Comparison of ENCODE assay signal across 8 cellular contexts in the genomic region with DNA sequence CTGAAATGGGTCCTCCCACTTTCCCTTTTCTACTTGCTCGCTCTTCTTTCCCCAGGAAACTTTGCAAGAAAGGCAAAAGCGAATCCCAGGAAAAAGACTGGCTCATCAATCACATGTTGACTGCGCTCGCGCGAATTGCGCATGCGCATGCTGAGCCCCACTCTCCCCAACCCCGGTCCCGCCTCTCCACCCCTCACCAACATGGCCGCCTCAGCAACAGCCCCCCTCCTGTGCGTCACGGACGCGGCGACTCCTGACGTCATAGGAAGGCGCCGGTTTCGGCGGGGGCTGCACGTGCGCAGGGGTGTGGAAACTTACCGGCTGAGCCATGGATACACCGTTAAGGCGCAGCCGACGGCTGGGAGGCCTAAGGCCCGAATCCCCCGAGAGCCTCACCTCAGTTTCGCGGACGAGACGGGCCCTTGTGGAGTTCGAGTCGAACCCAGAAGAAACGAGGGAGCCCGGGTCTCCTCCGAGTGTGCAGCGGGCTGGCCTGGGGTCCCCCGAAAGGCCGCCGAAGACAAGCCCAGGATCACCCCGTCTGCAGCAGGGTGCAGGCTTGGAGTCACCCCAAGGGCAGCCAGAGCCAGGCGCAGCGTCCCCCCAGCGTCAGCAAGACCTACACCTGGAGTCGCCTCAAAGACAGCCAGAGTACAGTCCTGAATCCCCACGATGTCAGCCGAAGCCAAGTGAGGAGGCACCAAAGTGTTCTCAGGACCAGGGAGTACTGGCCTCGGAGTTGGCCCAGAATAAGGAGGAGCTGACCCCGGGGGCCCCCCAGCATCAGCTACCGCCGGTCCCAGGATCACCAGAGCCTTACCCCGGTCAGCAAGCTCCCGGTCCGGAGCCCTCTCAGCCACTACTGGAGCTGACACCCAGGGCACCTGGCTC. TPM values are rescaled to one million over a fixed set of nuclear protein-coding genes. Genes with fewer than 3 reads are reported as not detected.
A peak's percentile ranks its signal among the peaks of the same experiment; 100 is the strongest.
DNase-seq lines count a peak whose midpoint lies in the region; ATAC-seq and TF ChIP-seq lines count a peak whose summit lies in the region.

A gene with protein sequence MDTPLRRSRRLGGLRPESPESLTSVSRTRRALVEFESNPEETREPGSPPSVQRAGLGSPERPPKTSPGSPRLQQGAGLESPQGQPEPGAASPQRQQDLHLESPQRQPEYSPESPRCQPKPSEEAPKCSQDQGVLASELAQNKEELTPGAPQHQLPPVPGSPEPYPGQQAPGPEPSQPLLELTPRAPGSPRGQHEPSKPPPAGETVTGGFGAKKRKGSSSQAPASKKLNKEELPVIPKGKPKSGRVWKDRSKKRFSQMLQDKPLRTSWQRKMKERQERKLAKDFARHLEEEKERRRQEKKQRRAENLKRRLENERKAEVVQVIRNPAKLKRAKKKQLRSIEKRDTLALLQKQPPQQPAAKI (plus strand): TSS at position 317 of the 891 bp plus-strand sequence. CDS start 12 bp downstream, at position 329.

- no peaks in the 10 kb centered on the region for H3K9me3 Mint-ChIP-seq in progenitor cell of endocrine pancreas (ENCODE audit: low read depth)

- peak; percentile 65 for TF ChIP-seq POLR2A in GM15510 (IDR thresholded peaks at IDR 0.05; ENCODE audit: borderline replicate concordance, extremely low read depth, insufficient read length)

- peak within 1 kb of the TSS; percentile 77 for H3K4me3 ChIP-seq in upper lobe of right lung

- TF ChIP-seq CTCF in progenitor cell of endocrine pancreas (IDR thresholded peaks at IDR 0.05; ENCODE audit: unreplicated experiment) (no peak), upper lobe of right lung (IDR thresholded peaks at IDR 0.05) (no peak)

- H3K27ac ChIP-seq in angular gyrus (ENCODE audit: low read depth, low read length) (peak within 1 kb of the TSS; percentile 82), upper lobe of right lung (peak within 1 kb of the TSS; percentile 78)

- DNase-seq in NCI-H1694 (lab: John Stamatoyannopoulos, UW), result peak; percentile 77
- DNase-seq in left ventricle myocardium superior, result peak; percentile 98
- peak; percentile 98 for DNase-seq in progenitor cell of endocrine pancreas (ENCODE audit: low spot score, unreplicated experiment)
- DNase-seq in upper lobe of right lung, result peak; percentile 98

- peaks cover 31% of the 10 kb centered on the region for H3K4me1 ChIP-seq in upper lobe of right lung

- peak within 1 kb of the TSS; percentile 84 for H3K4me3 Mint-ChIP-seq in progenitor cell of endocrine pancreas (ENCODE audit: low read depth)

- H3K27ac Mint-ChIP-seq in progenitor cell of endocrine pancreas, result peak within 1 kb of the TSS; percentile 76

- no peaks in the 10 kb centered on the region for H3K36me3 Mint-ChIP-seq in progenitor cell of endocrine pancreas (ENCODE audit: insufficient read depth)

- H3K4me1 Mint-ChIP-seq in progenitor cell of endocrine pancreas (ENCODE audit: low read depth), result peaks cover 33% of the 10 kb centered on the region

- ATAC-seq in HG02852 (IDR thresholded peaks at IDR 0.05; ENCODE audit: unreplicated experiment) (peak; percentile 86), left ventricle myocardium superior (peak; percentile 95), upper lobe of right lung (peak; percentile 96)

- H3K27me3 ChIP-seq in upper lobe of right lung, result no peaks in the 10 kb centered on the region

- intact Hi-C loops in T-helper 2 cell treated with Interferon-gamma antibody and Interleukin-4, amounts not matched to agents 100 ng/mL and 5 ng/mL, for 36 hours (cut with micrococcal nuclease), result loop anchor here (1.0 to 2.0 kb wide), 3 partner anchors 17 to 73 kb away; a partner anchor contains a TSS
- intact Hi-C loops in left ventricle myocardium superior (cut with micrococcal nuclease), result no loop called here
- intact Hi-C loops in upper lobe of right lung (cut with DNase I), result no loop called here

- H3K27me3 Mint-ChIP-seq in progenitor cell of endocrine pancreas, result peaks cover 4% of the 10 kb centered on the region

- no peaks in the 10 kb centered on the region for H3K36me3 ChIP-seq in upper lobe of right lung

- H3K9me3 ChIP-seq in upper lobe of right lung, result no peaks in the 10 kb centered on the region

RNA-seq across cellular contexts. Expression of the gene that starts here (rescaled TPM):
- total RNA-seq in T-helper 2 cell treated with Interferon-gamma antibody and Interleukin-4, amounts not matched to agents 100 ng/mL and 5 ng/mL, for 36 hours, result 69.4 and 69.5 TPM in 2 replicates
- total RNA-seq in left ventricle myocardium superior (9.7 TPM), progenitor cell of endocrine pancreas (22.7 and 22.8 TPM in 2 replicates), upper lobe of right lung (16.6 TPM)

Comparison
In these comparisons a context has a peak if more than half of its experiments do, and no peak if none do; other contexts are left out.
1. Peak in every context shown above with its lines: DNase-seq, ATAC-seq, H3K4me3 ChIP-seq and H3K27ac ChIP-seq.